In the genomic region with DNA sequence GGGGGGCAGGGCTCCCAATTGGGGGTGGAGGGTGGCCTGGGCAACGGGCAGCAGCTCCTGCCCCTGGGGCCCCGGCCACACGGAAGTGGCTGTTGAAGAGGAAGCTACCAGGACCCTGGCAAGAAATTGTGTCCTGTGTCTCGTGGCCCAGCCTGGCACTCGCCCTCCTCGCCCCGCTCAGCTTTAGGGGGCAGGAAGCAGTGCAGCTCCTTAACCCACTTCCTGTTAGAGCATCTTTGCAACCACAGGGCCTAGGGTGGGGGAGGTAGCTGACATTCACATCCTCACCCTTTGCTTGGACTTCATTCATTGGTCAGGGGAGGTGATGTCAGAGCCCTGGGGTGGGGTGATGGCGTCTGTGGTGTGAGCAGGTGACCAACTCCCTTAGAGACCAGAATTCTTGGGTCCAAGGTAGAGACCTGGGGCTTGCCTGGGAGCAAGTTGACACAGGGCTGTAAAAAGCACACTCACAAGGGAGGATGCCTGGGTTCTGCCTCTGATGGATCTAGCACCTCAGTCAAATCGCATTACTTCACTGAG, we compare ENCODE assay signal across 8 cellular contexts. TPM values are rescaled to one million over a fixed set of nuclear protein-coding genes. Genes with fewer than 3 reads are reported as not detected.
DNase-seq lines count a peak whose midpoint lies in the region; ATAC-seq lines count a peak whose summit lies in the region.

A gene with protein sequence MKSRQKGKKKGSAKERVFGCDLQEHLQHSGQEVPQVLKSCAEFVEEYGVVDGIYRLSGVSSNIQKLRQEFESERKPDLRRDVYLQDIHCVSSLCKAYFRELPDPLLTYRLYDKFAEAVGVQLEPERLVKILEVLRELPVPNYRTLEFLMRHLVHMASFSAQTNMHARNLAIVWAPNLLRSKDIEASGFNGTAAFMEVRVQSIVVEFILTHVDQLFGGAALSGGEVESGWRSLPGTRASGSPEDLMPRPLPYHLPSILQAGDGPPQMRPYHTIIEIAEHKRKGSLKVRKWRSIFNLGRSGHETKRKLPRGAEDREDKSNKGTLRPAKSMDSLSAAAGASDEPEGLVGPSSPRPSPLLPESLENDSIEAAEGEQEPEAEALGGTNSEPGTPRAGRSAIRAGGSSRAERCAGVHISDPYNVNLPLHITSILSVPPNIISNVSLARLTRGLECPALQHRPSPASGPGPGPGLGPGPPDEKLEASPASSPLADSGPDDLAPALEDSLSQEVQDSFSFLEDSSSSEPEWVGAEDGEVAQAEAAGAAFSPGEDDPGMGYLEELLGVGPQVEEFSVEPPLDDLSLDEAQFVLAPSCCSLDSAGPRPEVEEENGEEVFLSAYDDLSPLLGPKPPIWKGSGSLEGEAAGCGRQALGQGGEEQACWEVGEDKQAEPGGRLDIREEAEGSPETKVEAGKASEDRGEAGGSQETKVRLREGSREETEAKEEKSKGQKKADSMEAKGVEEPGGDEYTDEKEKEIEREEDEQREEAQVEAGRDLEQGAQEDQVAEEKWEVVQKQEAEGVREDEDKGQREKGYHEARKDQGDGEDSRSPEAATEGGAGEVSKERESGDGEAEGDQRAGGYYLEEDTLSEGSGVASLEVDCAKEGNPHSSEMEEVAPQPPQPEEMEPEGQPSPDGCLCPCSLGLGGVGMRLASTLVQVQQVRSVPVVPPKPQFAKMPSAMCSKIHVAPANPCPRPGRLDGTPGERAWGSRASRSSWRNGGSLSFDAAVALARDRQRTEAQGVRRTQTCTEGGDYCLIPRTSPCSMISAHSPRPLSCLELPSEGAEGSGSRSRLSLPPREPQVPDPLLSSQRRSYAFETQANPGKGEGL (minus strand): TSS at position 161 of the 540 bp plus-strand sequence. CDS start 267 bp downstream, outside the sequence.

- DNase-seq in SIG-M5 (lab: John Stamatoyannopoulos, UW) (peak; percentile 88), activated gamma-delta T cell (lab: John Stamatoyannopoulos, UW) (peak; percentile 54), medulla oblongata (ENCODE audit: extremely low spot score) (peak; percentile 82), H4 (ENCODE audit: low spot score) (no peak), NCI-H1105 (lab: John Stamatoyannopoulos, UW) (no peak)
- peak; percentile 78 for DNase-seq in stimulated activated CD8-positive, alpha-beta memory T cell treated with anti-CD3 and anti-CD28 coated beads, Interleukin-4, amount 100 ng/mL, for 24 hours (ENCODE audit: low read depth)

- peak; percentile 62 for ATAC-seq in GM18499 (IDR thresholded peaks at IDR 0.05; ENCODE audit: insufficient read depth, unreplicated experiment)
- ATAC-seq in HG02852 (IDR thresholded peaks at IDR 0.05; ENCODE audit: unreplicated experiment), result peak; percentile 85

RNA-seq across cellular contexts. Expression of the gene that starts here (rescaled TPM):
- 0.02 TPM in 1 of 2 replicates, not detected in the other for total RNA-seq in H4 (2014; rRNA removed; shearing (Covaris generic))

Comparison
In these comparisons a context has a peak if more than half of its experiments do, and no peak if none do; other contexts are left out.
1. DNase-seq: peak in SIG-M5 (single experiment), activated gamma-delta T cell (single experiment), medulla oblongata (single experiment) and stimulated activated CD8-positive, alpha-beta memory T cell treated with anti-CD3 and anti-CD28 coated beads, Interleukin-4, amount 100 ng/mL, for 24 hours (single experiment); none in H4 (single experiment) and NCI-H1105 (single experiment).